Comparison of ENCODE assay signal across 1 cellular context in genomic region chr15:64739216-64739976, GRCh38.
TF ChIP-seq lines count a peak whose summit lies in the region.

No MANE protein-coding gene starts in this region.

TF ChIP-seq in WTC11, 78 proteins besides CTCF, POLR2A, EP300 and RAD21 (continued from another document):
- no peak for TF ChIP-seq STAT6 (CRISPR knock-in tag; conservative IDR thresholded peaks at IDR 0.05; ENCODE audit: low read depth)
